Comparison of ENCODE assay signal across 34 cellular contexts in the genomic region with DNA sequence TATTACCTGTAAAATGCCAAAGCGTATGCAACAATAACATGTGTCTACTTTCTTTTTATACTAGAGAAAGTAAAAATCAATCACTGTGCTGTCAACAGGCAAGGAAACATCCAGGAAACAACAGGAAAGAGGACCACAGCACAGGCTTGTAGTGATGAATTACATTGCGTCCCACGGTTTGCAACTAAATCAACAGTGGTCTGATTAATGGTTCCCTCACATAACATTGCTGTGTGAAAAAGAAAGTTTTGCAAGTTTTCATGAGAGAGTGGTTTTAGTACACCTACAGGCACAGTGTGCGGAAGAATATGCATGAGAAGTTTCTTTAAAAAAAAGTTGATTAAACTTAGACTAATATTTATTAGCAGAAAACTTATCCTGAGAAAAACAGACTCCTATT.
"Had no signal": no experiment of that assay in that cellular context is flagged by ENCODE, and none has a peak within 500 bp of the region (broad histone marks: within the 10 kb centered on the region; RNA-seq: fewer than 3 reads in every experiment).

No MANE protein-coding gene starts in this region.

- H3K36me3 Mint-ChIP-seq: activated naive CD4-positive, alpha-beta T cell treated with anti-CD3 and anti-CD28 coated beads, Interleukin-2, amount 10 ng/mL, durations not matched to agents 7 days and 5 days; activated naive CD8-positive, alpha-beta T cell; WTC11 had no signal

- DNase-seq: activated CD4-positive, alpha-beta T cell treated with anti-CD3 and anti-CD28 coated beads for 36 hours; activated CD4-positive, alpha-beta T cell treated with anti-CD3 and anti-CD28 coated beads, Interleukin-2, amount 10 ng/mL, durations not matched to agents 7 days and 5 days; activated CD4-positive, alpha-beta T cell treated with anti-CD3 and anti-CD28 coated beads, Interleukin-2, amount 50 U/mL, for 48 hours; activated CD8-positive, alpha-beta memory T cell treated with anti-CD3 and anti-CD28 coated beads, Interleukin-2, amount 50 U/mL, for 4 hours; activated CD8-positive, alpha-beta T cell treated with anti-CD3 and anti-CD28 coated beads, Interleukin-2, amount 10 ng/mL, durations not matched to agents 7 days and 5 days; activated naive CD4-positive, alpha-beta T cell treated with anti-CD3 and anti-CD28 coated beads, Interleukin-2, amount 10 ng/mL, durations not matched to agents 7 days and 5 days; activated naive CD8-positive, alpha-beta T cell treated with anti-CD3 and anti-CD28 coated beads, Interleukin-2, amount 50 U/mL, for 24 hours; activated T-cell treated with anti-CD3 and anti-CD28 coated beads for 4 hours; activated T-cell treated with anti-CD3 and anti-CD28 coated beads, Interleukin-2, amount 50 U/mL, for 4 hours; amniotic stem cell; Karpas-422; KBM-7; NCI-H1105; NCI-H1436; NCI-H1694; NCI-H1930; NCI-H2081 treated with DMSO at 0.1 percent for 48 hours; NCI-H345; NCI-H524 treated with DMSO at 0.1 percent for 48 hours; PC-3; Peyer's patch; RPMI8226; SHP77 treated with DMSO at 0.1 percent for 48 hours; SK-N-SH had no signal

- H3K27me3 Mint-ChIP-seq: activated CD4-positive, alpha-beta T cell treated with anti-CD3 and anti-CD28 coated beads, Interleukin-2, amount 10 ng/mL, durations not matched to agents 7 days and 5 days; activated naive CD4-positive, alpha-beta T cell treated with anti-CD3 and anti-CD28 coated beads, Interleukin-2, amount 10 ng/mL, durations not matched to agents 7 days and 5 days had no signal

- H3K4me3 ChIP-seq: ascending aorta, body of pancreas, breast epithelium, Peyer's patch, SJSA1 had no signal

- H3K4me1 ChIP-seq: ascending aorta, breast epithelium, Peyer's patch, SJSA1 had no signal

- H3K27ac ChIP-seq: ascending aorta, body of pancreas, breast epithelium, Peyer's patch, SJSA1 had no signal

- H3K9me3 ChIP-seq: ascending aorta, body of pancreas, breast epithelium, Peyer's patch, SJSA1, SK-N-SH had no signal

- H3K4me1 Mint-ChIP-seq: activated CD4-positive, alpha-beta T cell treated with anti-CD3 and anti-CD28 coated beads for 36 hours; activated CD4-positive, alpha-beta T cell treated with anti-CD3 and anti-CD28 coated beads, Interleukin-2, amount 10 ng/mL, durations not matched to agents 7 days and 5 days; activated naive CD4-positive, alpha-beta T cell treated with anti-CD3 and anti-CD28 coated beads, Interleukin-2, amount 10 ng/mL, durations not matched to agents 7 days and 5 days; activated naive CD8-positive, alpha-beta T cell treated with anti-CD3 and anti-CD28 coated beads, Interleukin-2, amount 50 U/mL, for 24 hours had no signal

- H3K4me3 Mint-ChIP-seq: activated CD4-positive, alpha-beta T cell treated with anti-CD3 and anti-CD28 coated beads for 36 hours; activated CD4-positive, alpha-beta T cell treated with anti-CD3 and anti-CD28 coated beads, Interleukin-2, amount 10 ng/mL, durations not matched to agents 7 days and 5 days; activated CD8-positive, alpha-beta T cell treated with anti-CD3 and anti-CD28 coated beads, Interleukin-2, amount 10 ng/mL, durations not matched to agents 7 days and 5 days; activated naive CD4-positive, alpha-beta T cell treated with anti-CD3 and anti-CD28 coated beads, Interleukin-2, amount 10 ng/mL, durations not matched to agents 7 days and 5 days; activated naive CD8-positive, alpha-beta T cell; activated naive CD8-positive, alpha-beta T cell treated with anti-CD3 and anti-CD28 coated beads, Interleukin-2, amount 50 U/mL, for 24 hours; activated T-cell treated with anti-CD3 and anti-CD28 coated beads, Interleukin-2, amount 50 U/mL, for 4 hours; activated T-helper 1 cell treated with anti-CD3 and anti-CD28 coated beads, Interleukin-12 subunit alpha, Interleukin-12 subunit beta, Interleukin-2, Interleukin-4 antibody, amounts not matched to agents 30 ng/mL and 10 ng/mL and 1 ng/mL, durations not matched to agents 14 hours and 24 hours and 36 hours; T-helper 1 cell treated with Interleukin-12 subunit alpha and Interleukin-12 subunit beta and Interleukin-4 antibody, amounts not matched to agents 30 μg/mL and 1 μg/mL, for 36 hours; T-helper 2 cell treated with Interferon-gamma antibody and Interleukin-4, amounts not matched to agents 5 μg/mL and 100 μg/mL, for 36 hours; WTC11 had no signal

- H3K27ac Mint-ChIP-seq: activated CD4-positive, alpha-beta T cell treated with anti-CD3 and anti-CD28 coated beads for 36 hours; activated CD4-positive, alpha-beta T cell treated with anti-CD3 and anti-CD28 coated beads, Interleukin-2, amount 10 ng/mL, durations not matched to agents 7 days and 5 days; activated CD8-positive, alpha-beta T cell treated with anti-CD3 and anti-CD28 coated beads, Interleukin-2, amount 10 ng/mL, durations not matched to agents 7 days and 5 days; activated naive CD4-positive, alpha-beta T cell treated with anti-CD3 and anti-CD28 coated beads, Interleukin-2, amount 10 ng/mL, durations not matched to agents 7 days and 5 days; activated naive CD8-positive, alpha-beta T cell; activated naive CD8-positive, alpha-beta T cell treated with anti-CD3 and anti-CD28 coated beads, Interleukin-2, amount 50 U/mL, for 24 hours; activated T-helper 1 cell treated with anti-CD3 and anti-CD28 coated beads, Interleukin-12 subunit alpha, Interleukin-12 subunit beta, Interleukin-2, Interleukin-4 antibody, amounts not matched to agents 30 ng/mL and 10 ng/mL and 1 ng/mL, durations not matched to agents 14 hours and 24 hours and 36 hours; T-helper 1 cell treated with Interleukin-12 subunit alpha and Interleukin-12 subunit beta and Interleukin-4 antibody, amounts not matched to agents 30 μg/mL and 1 μg/mL, for 36 hours; T-helper 2 cell treated with Interferon-gamma antibody and Interleukin-4, amounts not matched to agents 5 μg/mL and 100 μg/mL, for 36 hours; WTC11 had no signal

- ATAC-seq: activated CD4-positive, alpha-beta T cell treated with anti-CD3 and anti-CD28 coated beads for 36 hours; activated CD4-positive, CD25-positive, alpha-beta regulatory T cell treated with anti-CD3 and anti-CD28 coated beads, Interleukin-2, amount 50 U/mL, for 24 hours; activated CD8-positive, alpha-beta T cell treated with anti-CD3 and anti-CD28 coated beads, Interleukin-2, amount 10 ng/mL, durations not matched to agents 7 days and 5 days; activated naive CD8-positive, alpha-beta T cell treated with anti-CD3 and anti-CD28 coated beads, Interleukin-2, amount 50 U/mL, for 24 hours; activated T-cell treated with anti-CD3 and anti-CD28 coated beads, Interleukin-2, amount 50 U/mL, for 4 hours; body of pancreas; PC-3; WTC11 had no signal

- H3K36me3 ChIP-seq: ascending aorta, breast epithelium, Peyer's patch, SJSA1 had no signal

- H3K4me2 ChIP-seq: SK-N-SH had no signal

- H3K9ac ChIP-seq: SK-N-SH had no signal

- H3K27me3 ChIP-seq: ascending aorta, body of pancreas, breast epithelium, Peyer's patch, SJSA1 had no signal

- H3K9me3 Mint-ChIP-seq: activated CD4-positive, alpha-beta T cell treated with anti-CD3 and anti-CD28 coated beads, Interleukin-2, amount 10 ng/mL, durations not matched to agents 7 days and 5 days; activated naive CD4-positive, alpha-beta T cell treated with anti-CD3 and anti-CD28 coated beads, Interleukin-2, amount 10 ng/mL, durations not matched to agents 7 days and 5 days; activated naive CD8-positive, alpha-beta T cell treated with anti-CD3 and anti-CD28 coated beads, Interleukin-2, amount 50 U/mL, for 24 hours; activated T-cell treated with anti-CD3 and anti-CD28 coated beads, Interleukin-2, amount 50 U/mL, for 4 hours; activated T-helper 1 cell treated with anti-CD3 and anti-CD28 coated beads, Interleukin-12 subunit alpha, Interleukin-12 subunit beta, Interleukin-2, Interleukin-4 antibody, amounts not matched to agents 30 ng/mL and 10 ng/mL and 1 ng/mL, durations not matched to agents 14 hours and 24 hours and 36 hours; T-helper 1 cell treated with Interleukin-12 subunit alpha and Interleukin-12 subunit beta and Interleukin-4 antibody, amounts not matched to agents 30 μg/mL and 1 μg/mL, for 36 hours; T-helper 2 cell treated with Interferon-gamma antibody and Interleukin-4, amounts not matched to agents 5 μg/mL and 100 μg/mL, for 36 hours; WTC11 had no signal
